ENCODE assay signal across 17 cellular contexts in the genomic region with DNA sequence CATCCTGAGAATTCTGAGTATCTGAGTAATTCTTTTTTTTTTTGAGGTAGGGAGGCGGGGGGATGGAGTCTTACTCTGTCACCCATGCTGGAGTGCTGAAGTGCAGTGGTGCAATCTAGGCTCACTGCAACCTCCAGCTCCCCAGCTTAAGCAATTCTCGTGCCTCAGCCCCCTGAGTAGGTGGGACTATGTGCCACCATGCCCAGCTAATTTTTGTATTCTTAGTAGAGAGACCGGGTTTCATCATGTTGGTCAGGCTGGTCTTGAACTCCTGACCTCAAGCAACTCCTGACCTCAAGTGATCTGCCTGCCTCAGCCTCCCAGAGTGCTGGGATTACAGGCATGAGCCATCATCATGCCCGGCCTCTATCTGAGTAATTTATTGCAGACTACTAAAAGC.
"Had no signal": no experiment of that assay in that cellular context is flagged by ENCODE, and none has a peak within 500 bp of the region (broad histone marks: within the 10 kb centered on the region; RNA-seq: fewer than 3 reads in every experiment).

No MANE protein-coding gene starts in this region.

- ATAC-seq: gastrocnemius medialis; left lung; stimulated activated naive CD8-positive, alpha-beta T cell treated with anti-CD3 and anti-CD28 coated beads, Interleukin-15, Interleukin-2, amounts not matched to agents 100 U/mL and 50 U/mL, for 24 hours had no signal

- H3K4me3 ChIP-seq: gastrocnemius medialis, left lung had no signal

- H3K27ac ChIP-seq: gastrocnemius medialis had no signal

- H3K27me3 Mint-ChIP-seq: activated naive CD4-positive, alpha-beta T cell treated with anti-CD3 and anti-CD28 coated beads, Interleukin-2, amount 10 ng/mL, durations not matched to agents 7 days and 5 days had no signal

- H3K9me3 ChIP-seq: gastrocnemius medialis, left lung had no signal

- H3K9me3 Mint-ChIP-seq: activated naive CD4-positive, alpha-beta T cell treated with anti-CD3 and anti-CD28 coated beads, Interleukin-2, amount 10 ng/mL, durations not matched to agents 7 days and 5 days; activated T-helper 2 cell treated with anti-CD3 and anti-CD28 coated beads, Interferon-gamma antibody, Interleukin-2, Interleukin-4, amounts not matched to agents 10 μg/mL and 5 μg/mL and 100 μg/mL, durations not matched to agents 14 hours and 24 hours and 36 hours; nephron progenitor cell; T-helper 1 cell treated with Interleukin-12 subunit alpha and Interleukin-12 subunit beta and Interleukin-4 antibody, amounts not matched to agents 30 μg/mL and 1 μg/mL, for 36 hours had no signal

- H3K4me1 ChIP-seq: gastrocnemius medialis had no signal

- DNase-seq: activated CD4-positive, CD25-positive, alpha-beta regulatory T cell treated with anti-CD3 and anti-CD28 coated beads, Interleukin-2, amount 50 U/mL, for 72 hours; activated naive CD4-positive, alpha-beta T cell treated with anti-CD3 and anti-CD28 coated beads, Interleukin-2, amount 10 ng/mL, durations not matched to agents 7 days and 5 days; activated T-cell treated with anti-CD3 and anti-CD28 coated beads, Interleukin-2, amount 50 U/mL, for 1 hour; cerebellar nuclear complex; cortex of kidney; effector CD4-positive, alpha-beta T cell; gastrocnemius medialis; kidney; left lung; mammary epithelial cell; nephron progenitor cell; retina; stimulated activated CD4-positive, alpha-beta T cell treated with anti-CD3 and anti-CD28 coated beads, Interleukin-2, amount 100 ng/mL, for 24 hours; stimulated activated naive CD8-positive, alpha-beta T cell treated with anti-CD3 and anti-CD28 coated beads, Interleukin-15, Interleukin-2, amounts not matched to agents 100 U/mL and 50 U/mL, for 24 hours; trophoblast cell had no signal

- H3K4me3 Mint-ChIP-seq: activated naive CD4-positive, alpha-beta T cell treated with anti-CD3 and anti-CD28 coated beads, Interleukin-2, amount 10 ng/mL, durations not matched to agents 7 days and 5 days; nephron progenitor cell; T-helper 1 cell treated with Interleukin-12 subunit alpha and Interleukin-12 subunit beta and Interleukin-4 antibody, amounts not matched to agents 30 μg/mL and 1 μg/mL, for 36 hours had no signal

- H3K27me3 ChIP-seq: gastrocnemius medialis, left lung had no signal
